ENCODE assay signal across 8 cellular contexts in genomic region chr12:49741882-49742620, GRCh38. TPM values are rescaled to one million over a fixed set of nuclear protein-coding genes. Genes with fewer than 3 reads are reported as not detected.
DNase-seq lines count a peak whose midpoint lies in the region; TF ChIP-seq lines count a peak whose summit lies in the region.

No MANE protein-coding gene starts in this region.

- POLR2A ChIA-PET in CD8-positive, alpha-beta memory T cell (lab: Charles Lee): interaction anchor here (0.5 to 2.0 kb wide), 22 partner anchors 8 to 611 kb away, joined by 3 to 27 read pairs (median 5); partner anchors contain the start of genes BCDIN3D, COX14, FMNL3 and NCKAP5L

- intact Hi-C loops in activated T-helper 2 cell treated with anti-CD3 and anti-CD28 coated beads, Interferon-gamma antibody, Interleukin-2, Interleukin-4, amounts not matched to agents 10 μg/mL and 5 μg/mL and 100 μg/mL, durations not matched to agents 14 hours and 24 hours and 36 hours (cut with micrococcal nuclease): loop anchor here (1.0 to 10.0 kb wide), 7 partner anchors 8 to 610 kb away; partner anchors contain the start of genes FMNL3, SPATS2 and TUBA1B
- intact Hi-C loops in stomach (cut with DNase I; ENCODE audit: low total_unique reads): no loop called here

- peaks cover 6% of the 10 kb centered on the region for H3K36me3 ChIP-seq in CD8-positive, alpha-beta memory T cell (ENCODE audit: insufficient read depth, low read length)
- peaks cover 0 to under 1% (median 0%) of the 10 kb centered on the region in 4 donors for H3K36me3 ChIP-seq in stomach

- peaks cover 0 to 2% (median 0%) of the 10 kb centered on the region in 5 donors for H3K9me3 Mint-ChIP-seq in CD8-positive, alpha-beta memory T cell
- no peaks in the 10 kb centered on the region for H3K9me3 Mint-ChIP-seq in activated T-helper 2 cell treated with anti-CD3 and anti-CD28 coated beads, Interferon-gamma antibody, Interleukin-2, Interleukin-4, amounts not matched to agents 10 μg/mL and 5 μg/mL and 100 μg/mL, durations not matched to agents 14 hours and 24 hours and 36 hours
- no peaks in the 10 kb centered on the region for H3K9me3 Mint-ChIP-seq in neural crest cell

- H3K27me3 ChIP-seq in CD8-positive, alpha-beta memory T cell (ENCODE audit: insufficient read depth, low read length, poor library complexity, severe bottlenecking): no peaks in the 10 kb centered on the region
- no peaks in the 10 kb centered on the region for H3K27me3 ChIP-seq in stomach

- peaks cover 52 to 59% (median 56%) of the 10 kb centered on the region in 3 donors for H3K4me1 Mint-ChIP-seq in CD8-positive, alpha-beta memory T cell
- H3K4me1 Mint-ChIP-seq in activated T-helper 2 cell treated with anti-CD3 and anti-CD28 coated beads, Interferon-gamma antibody, Interleukin-2, Interleukin-4, amounts not matched to agents 10 μg/mL and 5 μg/mL and 100 μg/mL, durations not matched to agents 14 hours and 24 hours and 36 hours (ENCODE audit: low read depth): peaks cover 32% of the 10 kb centered on the region
- peaks cover 45% of the 10 kb centered on the region for H3K4me1 Mint-ChIP-seq in neural crest cell

- H3K27ac Mint-ChIP-seq in CD8-positive, alpha-beta memory T cell: peak overlapping the region; percentile 94 to 100 (median 99)
- H3K27ac Mint-ChIP-seq in activated T-helper 2 cell treated with anti-CD3 and anti-CD28 coated beads, Interferon-gamma antibody, Interleukin-2, Interleukin-4, amounts not matched to agents 10 μg/mL and 5 μg/mL and 100 μg/mL, durations not matched to agents 14 hours and 24 hours and 36 hours: peak overlapping the region; percentile 96
- peak overlapping the region; percentile 97 for H3K27ac Mint-ChIP-seq in neural crest cell (ENCODE audit: unreplicated experiment)

- TF ChIP-seq POLR2A in stomach (IDR thresholded peaks at IDR 0.05): no peak

- peak; percentile 84 to 95 (median 88) for DNase-seq in CD8-positive, alpha-beta memory T cell
- DNase-seq in GM20000 (ENCODE audit: low spot score): peak; percentile 70
- DNase-seq in HPDE6-E6E7 (ENCODE audit: extremely low spot score): peak; percentile 61
- DNase-seq in RPMI8226: peak; percentile 93
- peak; percentile 88 for DNase-seq in activated T-helper 2 cell treated with anti-CD3 and anti-CD28 coated beads, Interferon-gamma antibody, Interleukin-2, Interleukin-4, amounts not matched to agents 10 μg/mL and 5 μg/mL and 100 μg/mL, durations not matched to agents 14 hours and 24 hours and 36 hours (ENCODE audit: low spot score)
- peak; percentile 88 for DNase-seq in fibroblast of pulmonary artery (ENCODE audit: low read depth)
- DNase-seq in neural crest cell (ENCODE audit: low read depth, low spot score): peak; percentile 72
- DNase-seq in stomach: peak; percentile 93

- peak overlapping the region; percentile 91 to 100 (median 94) for H3K4me3 Mint-ChIP-seq in CD8-positive, alpha-beta memory T cell
- H3K4me3 Mint-ChIP-seq in activated T-helper 2 cell treated with anti-CD3 and anti-CD28 coated beads, Interferon-gamma antibody, Interleukin-2, Interleukin-4, amounts not matched to agents 10 μg/mL and 5 μg/mL and 100 μg/mL, durations not matched to agents 14 hours and 24 hours and 36 hours (ENCODE audit: low read depth): peak overlapping the region; percentile 88
- peak overlapping the region; percentile 97 for H3K4me3 Mint-ChIP-seq in neural crest cell

- whole genome bisulfite sequencing in stomach, 5 donors: 0% methylated on average over 25 to 35 of the region's 35 CpGs

- peaks cover 0 to 37% (median 0%) of the 10 kb centered on the region in 3 donors for H3K36me3 Mint-ChIP-seq in CD8-positive, alpha-beta memory T cell
- H3K36me3 Mint-ChIP-seq in activated T-helper 2 cell treated with anti-CD3 and anti-CD28 coated beads, Interferon-gamma antibody, Interleukin-2, Interleukin-4, amounts not matched to agents 10 μg/mL and 5 μg/mL and 100 μg/mL, durations not matched to agents 14 hours and 24 hours and 36 hours (ENCODE audit: low read depth): peaks cover 38% of the 10 kb centered on the region
- H3K36me3 Mint-ChIP-seq in neural crest cell (ENCODE audit: low read depth): peaks cover 5% of the 10 kb centered on the region

- peaks cover 48% of the 10 kb centered on the region for H3K4me1 ChIP-seq in CD8-positive, alpha-beta memory T cell (ENCODE audit: insufficient read depth, low read length)
- H3K4me1 ChIP-seq in stomach: peaks cover 43 to 56% (median 48%) of the 10 kb centered on the region in 4 donors

- H3K4me3 ChIP-seq in CD8-positive, alpha-beta memory T cell (ENCODE audit: low read length): peak overlapping the region; percentile 88
- peak overlapping the region; percentile 91 for H3K4me3 ChIP-seq in fibroblast of pulmonary artery (replicated peaks; ENCODE audit: low read depth, low read length)
- peak overlapping the region; percentile 56 to 80 (median 77) for H3K4me3 ChIP-seq in stomach

- CTCF ChIA-PET in CD8-positive, alpha-beta memory T cell (lab: Charles Lee): interaction anchor here (0.6 to 2.5 kb wide), 58 partner anchors 7 to 507 kb away, joined by 3 to 45 read pairs (median 4); partner anchors contain the start of genes NCKAP5L, PRPF40B and TROAP

- H3K27ac ChIP-seq in CD8-positive, alpha-beta memory T cell (ENCODE audit: low read depth, low read length): peak overlapping the region; percentile 99
- H3K27ac ChIP-seq in stomach: peak overlapping the region; percentile 93 to 98 (median 97)

- no peak for TF ChIP-seq EP300 in stomach (IDR thresholded peaks at IDR 0.05)

- TF ChIP-seq CTCF in GM20000 (IDR thresholded peaks at IDR 0.05; ENCODE audit: extremely low read depth, missing control alignments) (no peak), fibroblast of pulmonary artery (IDR thresholded peaks at IDR 0.05; ENCODE audit: low read length, missing control alignments) (no peak), neural crest cell (conservative IDR thresholded peaks at IDR 0.05) (no peak), stomach (IDR thresholded peaks at IDR 0.05) (no peak)

- H3K27me3 Mint-ChIP-seq in CD8-positive, alpha-beta memory T cell: peaks cover 0 to 4% of the 10 kb centered on the region in 2 donors
- H3K27me3 Mint-ChIP-seq in activated T-helper 2 cell treated with anti-CD3 and anti-CD28 coated beads, Interferon-gamma antibody, Interleukin-2, Interleukin-4, amounts not matched to agents 10 μg/mL and 5 μg/mL and 100 μg/mL, durations not matched to agents 14 hours and 24 hours and 36 hours (ENCODE audit: low read depth): peaks cover under 1% of the 10 kb centered on the region
- H3K27me3 Mint-ChIP-seq in neural crest cell (ENCODE audit: low read depth): no peaks in the 10 kb centered on the region

- no peaks in the 10 kb centered on the region for H3K9me3 ChIP-seq in CD8-positive, alpha-beta memory T cell (ENCODE audit: low read length)
- no peaks in the 10 kb centered on the region for H3K9me3 ChIP-seq in stomach

RNA-seq across cellular contexts. Expression of gene TMBIM6, which starts 0.7 kb away (rescaled TPM):
- total RNA-seq in CD8-positive, alpha-beta memory T cell: 100 to 1,000 TPM; 443 to 449 TPM
- 1,008 TPM for polyA plus RNA-seq in CD8-positive, alpha-beta memory T cell
- 405 and 431 TPM in 2 replicates for total RNA-seq in activated T-helper 2 cell treated with anti-CD3 and anti-CD28 coated beads, Interferon-gamma antibody, Interleukin-2, Interleukin-4, amounts not matched to agents 10 μg/mL and 5 μg/mL and 100 μg/mL, durations not matched to agents 14 hours and 24 hours and 36 hours
- total RNA-seq in neural crest cell: 352 and 370 TPM in 2 replicates
- 100 to 1,000 TPM in 4 of 5 donors, 10 to 100 TPM in 1; 94.5 to 606 (median 420) TPM for total RNA-seq in stomach
- 100 to 1,000 TPM in 2 of 3 donors, 10 to 100 TPM in 1; 79.6 to 207 (median 160) TPM for polyA plus RNA-seq in stomach

RNA-seq across cellular contexts. Expression of gene FMNL3, which starts 34.8 kb away (rescaled TPM):
- 10 to 100 TPM; 35.8 to 36.7 TPM for total RNA-seq in CD8-positive, alpha-beta memory T cell
- polyA plus RNA-seq in CD8-positive, alpha-beta memory T cell: 6.3 TPM
- 36.2 and 38.0 TPM in 2 replicates for total RNA-seq in activated T-helper 2 cell treated with anti-CD3 and anti-CD28 coated beads, Interferon-gamma antibody, Interleukin-2, Interleukin-4, amounts not matched to agents 10 μg/mL and 5 μg/mL and 100 μg/mL, durations not matched to agents 14 hours and 24 hours and 36 hours
- total RNA-seq in neural crest cell (38.9 and 41.4 TPM in 2 replicates), stomach (10 to 100 TPM in 2 of 5 donors, 1 to 10 TPM in 3; 2.9 to 28.5 (median 9.6) TPM)
- 1 to 10 TPM; 2.1 to 8.1 (median 5.2) TPM for polyA plus RNA-seq in stomach

Comparison
In these comparisons a context has a peak if more than half of its experiments do, and no peak if none do; other contexts are left out.
1. Peak in every context shown above with its lines: DNase-seq, H3K4me3 ChIP-seq and H3K27ac ChIP-seq.